In genomic region chrX:155662297-155662696, GRCh38 we compare ENCODE assay signal across 11 cellular contexts. TPM values are rescaled to one million over a fixed set of nuclear protein-coding genes. Genes with fewer than 3 reads are reported as not detected.
DNase-seq lines count a peak whose midpoint lies in the region; ATAC-seq and TF ChIP-seq lines count a peak whose summit lies in the region.
"Had no signal": no experiment of that assay in that cellular context is flagged by ENCODE, and none has a peak within 500 bp of the region (broad histone marks: within the 10 kb centered on the region; RNA-seq: fewer than 3 reads in every experiment).

No MANE protein-coding gene starts in this region.

- H3K27me3 ChIP-seq in Panc1 (ENCODE audit: control insufficient read depth, insufficient read depth, low read length) = no peaks in the 10 kb centered on the region

- H3K4me1 ChIP-seq in Panc1 (ENCODE audit: control insufficient read depth, insufficient read depth, low read length) = no peaks in the 10 kb centered on the region

- CTCF ChIA-PET in Panc1 (lab: Charles Lee) = no interaction called here

- no TSS peak for BruUV-seq in Panc1 (replicated peaks; lab: Mats Ljungman, UMichigan)

- intact Hi-C loops in Panc1 (cut with micrococcal nuclease; ENCODE audit: unreplicated experiment) = loop anchor here (10.0 kb wide), 1 partner anchor 163 kb away; no protein-coding TSS in a partner anchor
- intact Hi-C loops in posterior cingulate gyrus (cut with DNase I) = no loop called here

- TF ChIP-seq CTCF in 22Rv1 (IDR thresholded peaks at IDR 0.05) = peak; percentile 38
- peak; percentile 48 for TF ChIP-seq CTCF in GM12873 (IDR thresholded peaks at IDR 0.05; ENCODE audit: insufficient read depth, low read depth, low read length, missing control alignments)
- peak; percentile 49 for TF ChIP-seq CTCF in Panc1 (IDR thresholded peaks at IDR 0.05)

- ATAC-seq in Panc1 = no peak

- H3K4me3 ChIP-seq in Panc1 (ENCODE audit: low read depth in 2 of 2, low read length in 2 of 2) = no peak overlapping the region

- peaks cover 3% of the 10 kb centered on the region; the same call in 1 of the 2 replicates for H3K9me3 ChIP-seq in Panc1 (ENCODE audit: control insufficient read depth, insufficient read depth, low read depth, low read length)

- H3K27ac ChIP-seq in 22Rv1 (no peak overlapping the region), Panc1 (ENCODE audit: low read length) (no peak overlapping the region)

- in situ Hi-C loops in Panc1 (cut with HindIII; ENCODE audit: low pct_unique_long_range_greater_than_20kb, low sequenced_read_pairs) = no loop called here

- H3K36me3 ChIP-seq in Panc1 (ENCODE audit: control insufficient read depth, insufficient read depth, low read length) = no peaks in the 10 kb centered on the region

- POLR2A ChIA-PET in Panc1 (lab: Charles Lee) = no interaction called here

- DNase-seq in Panc1 (ENCODE audit: low read depth, low spot score) (no peak), hepatic stellate cell (ENCODE audit: low spot score) (peak; percentile 1), glomerular visceral epithelial cell (ENCODE audit: extremely low spot score) (no peak), NCI-H2081 treated with DMSO at 0.1 percent for 48 hours (lab: John Stamatoyannopoulos, UW) (no peak), KG1 (lab: John Stamatoyannopoulos, UW) (no peak), posterior cingulate gyrus (no peak)
- DNase-seq: central memory CD4-positive, alpha-beta T cell; glutamatergic neuron; NK-92 treated with Interleukin-12 subunit alpha and Interleukin-12 subunit beta, amount 100 ng/mL, for 24 hours had no signal

RNA-seq across cellular contexts. Expression of gene TMLHE, which starts 49.5 kb away (rescaled TPM):
- total RNA-seq in Panc1 (2021; ENCODE audit: unreplicated experiment) = 36.4 TPM
- 26.0 TPM for polyA plus RNA-seq in Panc1 (2012; ENCODE audit: insufficient read length)

RNA-seq across cellular contexts. Expression of gene SPRY3, which starts 49.9 kb away (rescaled TPM):
- 1.1 TPM for total RNA-seq in Panc1 (2021; ENCODE audit: unreplicated experiment)
- 0.45 TPM for polyA plus RNA-seq in Panc1 (2012; ENCODE audit: insufficient read length)
